Comparison of ENCODE assay signal across 20 cellular contexts in the genomic region with DNA sequence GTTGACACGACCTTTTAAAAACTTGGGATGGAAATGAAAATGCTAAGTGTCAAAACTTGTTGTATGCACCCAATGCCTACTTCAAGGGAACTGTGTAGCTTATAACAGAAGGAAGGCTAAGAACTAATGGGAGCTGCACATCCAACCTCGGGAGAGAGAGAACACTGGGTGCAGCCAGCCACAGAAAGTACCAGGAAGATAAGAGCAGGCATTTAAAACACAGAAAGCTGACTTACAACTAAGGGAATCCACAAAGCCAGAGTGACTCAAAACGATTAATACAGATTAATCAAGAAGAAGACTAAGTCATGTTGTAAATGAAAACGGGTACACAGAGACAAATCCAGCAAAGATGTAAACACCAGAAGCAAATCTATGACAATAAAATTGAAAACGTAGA.
A peak's percentile ranks its signal among the peaks of the same experiment; 100 is the strongest.
DNase-seq lines count a peak whose midpoint lies in the region; ATAC-seq and TF ChIP-seq lines count a peak whose summit lies in the region.
"Had no signal": no experiment of that assay in that cellular context is flagged by ENCODE, and none has a peak within 500 bp of the region (broad histone marks: within the 10 kb centered on the region; RNA-seq: fewer than 3 reads in every experiment).

No MANE protein-coding gene starts in this region.

- H3K79me2 ChIP-seq in smooth muscle cell (ENCODE audit: low read depth), result peaks cover 42% of the 10 kb centered on the region
- peaks cover 51% of the 10 kb centered on the region for H3K79me2 ChIP-seq in GM23248 (ENCODE audit: insufficient read depth)

- 31% methylated on average over 5 of the region's 5 CpGs for WGBS in smooth muscle cell (ENCODE audit: low lambda C conversion rate)
- 73 to 84% methylated on average over 5 of the region's 5 CpGs for WGBS in upper lobe of left lung, 2 donors
- 54% methylated on average over 5 of the region's 5 CpGs for WGBS in prostate gland
- 67 to 70% methylated on average over 5 of the region's 5 CpGs for WGBS in GM23248 (ENCODE audit: low coverage in 1 of 2, low lambda C conversion rate in 2 of 2, missing lambda C conversion rate in 2 of 2), 2 experiments

- no peak overlapping the region for H3K4me3 ChIP-seq in right atrium auricular region
- H3K4me3 ChIP-seq in smooth muscle cell, result no peak overlapping the region
- H3K4me3 ChIP-seq in upper lobe of left lung, result no peak overlapping the region
- H3K4me3 ChIP-seq in prostate gland, result no peak overlapping the region
- H3K4me3 ChIP-seq in GM23248, result no peak overlapping the region
- H3K4me3 ChIP-seq: dorsolateral prefrontal cortex had no signal

- in situ Hi-C loops in GM23248 (cut with MboI), result no loop called here

- no peaks in the 10 kb centered on the region for H3K9me2 ChIP-seq in GM23248 (ENCODE audit: insufficient read depth)

- no peak overlapping the region for H3K4me3 Mint-ChIP-seq in activated naive CD4-positive, alpha-beta T cell treated with anti-CD3 and anti-CD28 coated beads for 36 hours
- H3K4me3 Mint-ChIP-seq: memory B cell; stimulated activated effector memory CD8-positive, alpha-beta T cell treated with anti-CD3 and anti-CD28 coated beads, Interleukin-12 subunit alpha, Interleukin-12 subunit beta, amount 100 ng/mL, for 72 hours had no signal

- H3K9me3 ChIP-seq in right atrium auricular region, result no peaks in the 10 kb centered on the region
- H3K9me3 ChIP-seq in smooth muscle cell (replicated peaks; ENCODE audit: low read depth), result no peaks in the 10 kb centered on the region
- H3K9me3 ChIP-seq in upper lobe of left lung, result no peaks in the 10 kb centered on the region
- H3K9me3 ChIP-seq in prostate gland, result no peaks in the 10 kb centered on the region
- H3K9me3 ChIP-seq in GM23248 (ENCODE audit: low read depth), result no peaks in the 10 kb centered on the region
- H3K9me3 ChIP-seq: Caco-2 had no signal

- intact Hi-C loops in activated naive CD4-positive, alpha-beta T cell treated with anti-CD3 and anti-CD28 coated beads for 36 hours (cut with micrococcal nuclease), result no loop called here
- intact Hi-C loops in prostate gland (cut with DNase I), result no loop called here

- DNase-seq in activated naive CD4-positive, alpha-beta T cell treated with anti-CD3 and anti-CD28 coated beads for 36 hours, result no peak
- no peak for DNase-seq in activated naive CD4-positive, alpha-beta T cell (lab: John Stamatoyannopoulos, UW)
- DNase-seq in astrocyte of the hippocampus (ENCODE audit: low read depth, low spot score) (peak; percentile 50), right atrium auricular region (ENCODE audit: low spot score) (no peak), smooth muscle cell (lab: John Stamatoyannopoulos, UW; ENCODE audit: unreplicated experiment) (no peak), upper lobe of left lung (no peak), prostate gland (ENCODE audit: low spot score) (no peak), GM23248 (no peak)
- DNase-seq: activated CD4-positive, alpha-beta T cell treated with anti-CD3 and anti-CD28 coated beads, Interleukin-2, amount 50 U/mL, for 4 hours; Caco-2; GOT3; NCI-H146; NCI-H446 treated with DMSO at 0.1 percent for 48 hours; occipital lobe; SIG-M5; T1000 had no signal

- H3K9me3 Mint-ChIP-seq in activated naive CD4-positive, alpha-beta T cell treated with anti-CD3 and anti-CD28 coated beads for 36 hours, result no peaks in the 10 kb centered on the region
- H3K9me3 Mint-ChIP-seq: memory B cell; stimulated activated effector memory CD8-positive, alpha-beta T cell treated with anti-CD3 and anti-CD28 coated beads, Interleukin-12 subunit alpha, Interleukin-12 subunit beta, amount 100 ng/mL, for 72 hours; type B pancreatic cell had no signal

- H3K4me2 ChIP-seq in smooth muscle cell (peak overlapping the region; percentile 82), GM23248 (ENCODE audit: unreplicated experiment) (no peak overlapping the region)

- no peaks in the 10 kb centered on the region for H3K36me3 Mint-ChIP-seq in activated naive CD4-positive, alpha-beta T cell treated with anti-CD3 and anti-CD28 coated beads for 36 hours (ENCODE audit: low read depth)
- H3K36me3 Mint-ChIP-seq: type B pancreatic cell had no signal

- H3K4me1 ChIP-seq in right atrium auricular region (peaks cover 0 to 81% of the 10 kb centered on the region in 2 donors), smooth muscle cell (ENCODE audit: low read depth) (peaks cover 56% of the 10 kb centered on the region), upper lobe of left lung (peaks cover 21 to 52% (median 27%) of the 10 kb centered on the region in 4 donors), prostate gland (replicated peaks) (no peaks in the 10 kb centered on the region), GM23248 (ENCODE audit: insufficient read depth) (peaks cover 20% of the 10 kb centered on the region)

- H2AFZ ChIP-seq in smooth muscle cell (ENCODE audit: low read depth) (no peak overlapping the region), GM23248 (no peak overlapping the region)

- H3K27ac ChIP-seq in right atrium auricular region (peak overlapping the region; percentile 43 to 58), smooth muscle cell (ENCODE audit: low read depth) (peak overlapping the region; percentile 59), upper lobe of left lung (peak overlapping the region in 1 of 4 donors; percentile 82), prostate gland (no peak overlapping the region), GM23248 (no peak overlapping the region)

- H3F3A ChIP-seq in smooth muscle cell (ENCODE audit: low read depth) (no peaks in the 10 kb centered on the region), GM23248 (ENCODE audit: insufficient read depth) (peaks cover 9% of the 10 kb centered on the region)

- TF ChIP-seq POLR2A in upper lobe of left lung (IDR thresholded peaks at IDR 0.05) (no peak), prostate gland (IDR thresholded peaks at IDR 0.05) (no peak)

- H3K9ac ChIP-seq in smooth muscle cell (ENCODE audit: low read depth), result no peak overlapping the region
- H3K9ac ChIP-seq in GM23248, result no peak overlapping the region

- H3K27ac Mint-ChIP-seq in activated naive CD4-positive, alpha-beta T cell treated with anti-CD3 and anti-CD28 coated beads for 36 hours, result peak overlapping the region; percentile 2
- H3K27ac Mint-ChIP-seq: memory B cell; stimulated activated effector memory CD8-positive, alpha-beta T cell treated with anti-CD3 and anti-CD28 coated beads, Interleukin-12 subunit alpha, Interleukin-12 subunit beta, amount 100 ng/mL, for 72 hours had no signal

- TF ChIP-seq CTCF in right atrium auricular region (IDR thresholded peaks at IDR 0.05), result no peak
- TF ChIP-seq CTCF in smooth muscle cell (IDR thresholded peaks at IDR 0.05; ENCODE audit: borderline replicate concordance, insufficient read depth, poor library complexity, severe bottlenecking), result no peak
- no peak for TF ChIP-seq CTCF in upper lobe of left lung (IDR thresholded peaks at IDR 0.05)
- TF ChIP-seq CTCF in prostate gland (IDR thresholded peaks at IDR 0.05), result no peak

- no peak for ATAC-seq in upper lobe of left lung (ENCODE audit: low FRiP score in 2 of 2)
- ATAC-seq: stimulated activated effector memory CD8-positive, alpha-beta T cell treated with anti-CD3 and anti-CD28 coated beads, Interleukin-12 subunit alpha, Interleukin-12 subunit beta, amount 100 ng/mL, for 72 hours had no signal

- no peak for TF ChIP-seq EP300 in upper lobe of left lung (IDR thresholded peaks at IDR 0.05)

- H4K20me1 ChIP-seq in smooth muscle cell (ENCODE audit: low read depth), result peaks cover 30% of the 10 kb centered on the region
- H4K20me1 ChIP-seq in GM23248 (ENCODE audit: insufficient read depth), result no peaks in the 10 kb centered on the region

- H3K27me3 ChIP-seq in right atrium auricular region (no peaks in the 10 kb centered on the region), smooth muscle cell (ENCODE audit: low read depth) (no peaks in the 10 kb centered on the region), upper lobe of left lung (no peaks in the 10 kb centered on the region), prostate gland (replicated peaks; ENCODE audit: insufficient read depth) (no peaks in the 10 kb centered on the region), GM23248 (replicated peaks; ENCODE audit: insufficient read depth) (no peaks in the 10 kb centered on the region)
- H3K27me3 ChIP-seq: dorsolateral prefrontal cortex had no signal

- peaks cover 12% of the 10 kb centered on the region for H3K27me3 Mint-ChIP-seq in activated naive CD4-positive, alpha-beta T cell treated with anti-CD3 and anti-CD28 coated beads for 36 hours (ENCODE audit: low read depth)
- H3K27me3 Mint-ChIP-seq: type B pancreatic cell had no signal

- H3K36me3 ChIP-seq in right atrium auricular region (no peaks in the 10 kb centered on the region), smooth muscle cell (ENCODE audit: low read depth) (no peaks in the 10 kb centered on the region), upper lobe of left lung (no peaks in the 10 kb centered on the region), prostate gland (no peaks in the 10 kb centered on the region), GM23248 (ENCODE audit: low read depth) (no peaks in the 10 kb centered on the region)

- CTCF ChIA-PET in activated naive CD4-positive, alpha-beta T cell treated with anti-CD3 and anti-CD28 coated beads for 36 hours (lab: Charles Lee), result interaction anchor here (0.7 to 1.4 kb wide), 2 partner anchors 20 to 972 kb away, joined by 4 to 7 read pairs; no protein-coding TSS in a partner anchor

- H3K4me1 Mint-ChIP-seq in activated naive CD4-positive, alpha-beta T cell treated with anti-CD3 and anti-CD28 coated beads for 36 hours (ENCODE audit: low read depth), result peaks cover 71% of the 10 kb centered on the region

Comparison
In these comparisons a context has a peak if more than half of its experiments do, and no peak if none do; other contexts are left out.
1. H3K27ac ChIP-seq: peak in right atrium auricular region (2 of 2) and smooth muscle cell (single experiment); none in prostate gland (0 of 2) and GM23248 (single experiment).